ENCODE assay signal across 8 cellular contexts in the genomic region with DNA sequence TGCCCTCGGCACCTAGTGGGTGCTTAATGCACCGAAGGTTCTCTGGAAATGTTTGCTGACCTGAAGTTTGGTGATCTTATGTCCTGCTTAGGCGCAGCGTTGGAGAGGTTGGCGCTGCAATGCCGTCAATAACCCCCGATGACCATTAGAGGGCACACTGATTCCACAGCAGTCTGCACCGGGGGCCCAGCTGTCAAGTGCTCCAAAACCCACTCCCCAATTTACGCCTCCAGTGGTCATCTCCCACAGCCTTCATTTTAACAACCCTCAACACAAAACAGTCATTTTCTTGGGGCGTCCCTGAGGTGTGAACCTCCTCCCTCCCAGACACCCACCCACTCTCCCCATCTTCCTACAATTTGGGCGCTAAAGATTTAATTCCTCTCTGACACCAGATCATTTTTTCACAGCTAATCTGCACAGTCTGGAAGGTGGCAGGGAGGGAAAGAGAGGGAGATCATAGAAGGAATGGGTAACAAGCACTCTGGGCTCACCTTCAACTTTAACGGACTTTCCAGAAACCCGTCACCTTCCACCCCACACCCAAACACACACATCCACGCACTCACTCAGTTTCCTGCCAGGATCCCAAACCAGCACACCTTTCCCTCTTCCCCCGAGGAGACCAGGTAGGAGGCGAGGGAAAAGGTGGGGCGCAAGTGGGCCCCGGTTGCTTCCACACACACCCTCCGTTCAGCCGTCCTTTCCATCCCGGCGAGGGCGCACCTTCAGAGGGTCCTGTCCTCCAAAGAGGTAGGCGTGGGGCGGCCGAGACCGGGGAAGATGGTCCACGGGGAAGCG. TPM values are rescaled to one million over a fixed set of nuclear protein-coding genes. Genes with fewer than 3 reads are reported as not detected.
A peak's percentile ranks its signal among the peaks of the same experiment; 100 is the strongest.
DNase-seq lines count a peak whose midpoint lies in the region; ATAC-seq, FAIRE-seq and TF ChIP-seq lines count a peak whose summit lies in the region.

No MANE protein-coding gene starts in this region.

- H3K27me3 Mint-ChIP-seq in T-helper 2 cell treated with Interferon-gamma antibody and Interleukin-4, amounts not matched to agents 5 μg/mL and 100 μg/mL, for 36 hours (ENCODE audit: low read depth), result peaks cover 51% of the 10 kb centered on the region
- peaks cover 62% of the 10 kb centered on the region for H3K27me3 Mint-ChIP-seq in central memory CD8-positive, alpha-beta T cell

- H3K36me3 ChIP-seq in ES-I3 (ENCODE audit: insufficient read depth, low read length) (no peaks in the 10 kb centered on the region), kidney (ENCODE audit: control insufficient read depth in 1 of 2, insufficient read depth in 2 of 2, low read length in 2 of 2) (peaks cover 0 to 3% of the 10 kb centered on the region in 2 donors)

- no peaks in the 10 kb centered on the region for H3K36me3 Mint-ChIP-seq in T-helper 2 cell treated with Interferon-gamma antibody and Interleukin-4, amounts not matched to agents 5 μg/mL and 100 μg/mL, for 36 hours (ENCODE audit: low read depth)
- peaks cover 2% of the 10 kb centered on the region for H3K36me3 Mint-ChIP-seq in central memory CD8-positive, alpha-beta T cell (ENCODE audit: insufficient read depth)

- DNase-seq in LNCaP clone FGC (ENCODE audit: low read depth) (no peak), kidney (peak; percentile 73)
- peak; percentile 31 for DNase-seq in T-helper 2 cell treated with Interferon-gamma antibody and Interleukin-4, amounts not matched to agents 5 μg/mL and 100 μg/mL, for 36 hours (ENCODE audit: low spot score)
- DNase-seq in central memory CD8-positive, alpha-beta T cell (ENCODE audit: low spot score in 2 of 2), result peak in 1 of 2 donors; percentile 22
- peak; percentile 63 for DNase-seq in stimulated activated CD4-positive, alpha-beta T cell treated with anti-CD3 and anti-CD28 coated beads, Interleukin-15, amount 100 ng/mL, for 24 hours

- intact Hi-C loops in kidney (cut with DNase I), result no loop called here

- H3K4me3 ChIP-seq in LNCaP clone FGC (ENCODE audit: low read depth, low read length) (no peak overlapping the region; the same call in 1 of the 2 replicates), kidney (ENCODE audit: low read length in 2 of 2) (peak overlapping the region; percentile 61 to 64)

- H3K9ac ChIP-seq in ES-I3 (ENCODE audit: low read depth, low read length) (peak overlapping the region; percentile 55), kidney (ENCODE audit: low read length in 2 of 2) (peak overlapping the region; percentile 26 to 66)

- FAIRE-seq in kidney (lab: Jason Lieb, UNC), result no peak

- ATAC-seq in central memory CD8-positive, alpha-beta T cell (replicated peaks; ENCODE audit: extremely low read depth, poor library complexity, severe bottlenecking), result peak; percentile 21
- ATAC-seq in HG03432 (IDR thresholded peaks at IDR 0.05; ENCODE audit: unreplicated experiment), result no peak
- no peak for ATAC-seq in GM21528 (IDR thresholded peaks at IDR 0.05; ENCODE audit: low FRiP score, unreplicated experiment)

- H3K9me3 ChIP-seq in ES-I3 (ENCODE audit: control insufficient read depth, insufficient read depth, low read length), result no peaks in the 10 kb centered on the region
- H3K9me3 ChIP-seq in kidney (ENCODE audit: control insufficient read depth in 1 of 2, low read length in 2 of 2), result no peaks in the 10 kb centered on the region

- H3K9me3 Mint-ChIP-seq in T-helper 2 cell treated with Interferon-gamma antibody and Interleukin-4, amounts not matched to agents 5 μg/mL and 100 μg/mL, for 36 hours, result no peaks in the 10 kb centered on the region
- no peaks in the 10 kb centered on the region for H3K9me3 Mint-ChIP-seq in central memory CD8-positive, alpha-beta T cell

- TF ChIP-seq CTCF in LNCaP clone FGC (IDR thresholded peaks at IDR 0.05; ENCODE audit: control insufficient read depth, extremely low read depth, insufficient read depth) (peak; percentile 96), kidney (IDR thresholded peaks at IDR 0.05; ENCODE audit: borderline replicate concordance, extremely low read depth, insufficient read depth) (peak; percentile 94)

- peaks cover 22% of the 10 kb centered on the region for H3K4me1 Mint-ChIP-seq in T-helper 2 cell treated with Interferon-gamma antibody and Interleukin-4, amounts not matched to agents 5 μg/mL and 100 μg/mL, for 36 hours (ENCODE audit: low read depth)
- H3K4me1 Mint-ChIP-seq in central memory CD8-positive, alpha-beta T cell, result peaks cover 27% of the 10 kb centered on the region

- H3K4me3 Mint-ChIP-seq in T-helper 2 cell treated with Interferon-gamma antibody and Interleukin-4, amounts not matched to agents 5 μg/mL and 100 μg/mL, for 36 hours, result peak overlapping the region; percentile 68
- peak overlapping the region; percentile 68 for H3K4me3 Mint-ChIP-seq in central memory CD8-positive, alpha-beta T cell

- H3K27ac ChIP-seq in kidney (ENCODE audit: low read depth in 2 of 2, low read length in 2 of 2), result peak overlapping the region; percentile 17 to 77

- no peaks in the 10 kb centered on the region; the same call in 1 of the 2 replicates for H3K4me1 ChIP-seq in ES-I3 (ENCODE audit: insufficient read depth, low read length)
- peaks cover 6 to 19% of the 10 kb centered on the region in 2 donors for H3K4me1 ChIP-seq in kidney (ENCODE audit: control insufficient read depth in 1 of 2, insufficient read depth in 1 of 2, low read depth in 1 of 2, low read length in 2 of 2)

- H3K27ac Mint-ChIP-seq in T-helper 2 cell treated with Interferon-gamma antibody and Interleukin-4, amounts not matched to agents 5 μg/mL and 100 μg/mL, for 36 hours, result no peak overlapping the region
- H3K27ac Mint-ChIP-seq in central memory CD8-positive, alpha-beta T cell (ENCODE audit: low read depth), result peak overlapping the region; percentile 87

RNA-seq across cellular contexts. Expression of gene NPR1, which starts 0.6 kb away (rescaled TPM):
- total RNA-seq in kidney, result 89.3 TPM
- polyA plus RNA-seq in kidney (ENCODE audit: insufficient read depth, low read depth, low replicate concordance), result 57.8 TPM

RNA-seq across cellular contexts. Expression of gene ILF2, which starts 7.1 kb away (rescaled TPM):
- 110 TPM for total RNA-seq in kidney
- polyA plus RNA-seq in kidney (ENCODE audit: insufficient read depth, low read depth, low replicate concordance), result 197 TPM

RNA-seq across cellular contexts. Expression of gene SNAPIN, which starts 19.4 kb away (rescaled TPM):
- 46.2 TPM for total RNA-seq in kidney
- polyA plus RNA-seq in kidney (ENCODE audit: insufficient read depth, low read depth, low replicate concordance), result 59.8 TPM

RNA-seq across cellular contexts. Expression of gene CHTOP, which starts 44.1 kb away (rescaled TPM):
- total RNA-seq in kidney, result 83.6 TPM
- 71.1 TPM for polyA plus RNA-seq in kidney (ENCODE audit: insufficient read depth, low read depth, low replicate concordance)

RNA-seq across cellular contexts. Expression of gene S100A1, which starts 49.7 kb away (rescaled TPM):
- 83.1 TPM for total RNA-seq in kidney
- polyA plus RNA-seq in kidney (ENCODE audit: insufficient read depth, low read depth, low replicate concordance), result 332 TPM
